19 cellular contexts compared by ENCODE assay signal in genomic region chr11:70710192-70710965, GRCh38.
"Had no signal": no experiment of that assay in that cellular context is flagged by ENCODE, and none has a peak within 500 bp of the region (broad histone marks: within the 10 kb centered on the region; RNA-seq: fewer than 3 reads in every experiment).

No MANE protein-coding gene starts in this region.

- H3K4me1 ChIP-seq: tibial artery had no signal

- H3K9me3 ChIP-seq: esophagus muscularis mucosa, suprapubic skin, tibial artery had no signal

- H3K4me3 Mint-ChIP-seq: activated B cell treated with CpG ODN at 0.5 μM for 24 hours; activated CD8-positive, alpha-beta T cell treated with anti-CD3 and anti-CD28 coated beads for 36 hours; activated T-cell treated with anti-CD3 and anti-CD28 coated beads, Interleukin-2, amount 50 U/mL, for 4 hours; activated T-helper 17 cell treated with anti-CD3 and anti-CD28 coated beads, Interleukin-2, amount 50 U/mL, for 72 hours; central memory CD8-positive, alpha-beta T cell; dendritic cell treated with granulocyte-macrophage colony-stimulating factor and Interleukin-4, amounts not matched to agents 40 ng/mL and 50 ng/mL, for 4 days; T-helper 17 cell had no signal

- H3K36me3 ChIP-seq: esophagus muscularis mucosa, suprapubic skin, tibial artery had no signal

- H3K4me1 Mint-ChIP-seq: activated B cell treated with CpG ODN at 0.5 μM for 24 hours; activated T-helper 17 cell treated with anti-CD3 and anti-CD28 coated beads, Interleukin-2, amount 50 U/mL, for 72 hours; central memory CD8-positive, alpha-beta T cell had no signal

- H3K9me3 Mint-ChIP-seq: activated B cell treated with CpG ODN at 0.5 μM for 24 hours; activated CD8-positive, alpha-beta T cell treated with anti-CD3 and anti-CD28 coated beads for 36 hours; activated naive CD4-positive, alpha-beta T cell treated with anti-CD3 and anti-CD28 coated beads, Interleukin-2, amount 50 U/mL, for 72 hours; activated T-cell treated with anti-CD3 and anti-CD28 coated beads, Interleukin-2, amount 50 U/mL, for 4 hours; activated T-helper 17 cell treated with anti-CD3 and anti-CD28 coated beads, Interleukin-2, amount 50 U/mL, for 72 hours; central memory CD8-positive, alpha-beta T cell; dendritic cell treated with granulocyte-macrophage colony-stimulating factor and Interleukin-4, amounts not matched to agents 40 ng/mL and 50 ng/mL, for 4 days had no signal

- ATAC-seq: activated CD8-positive, alpha-beta T cell treated with anti-CD3 and anti-CD28 coated beads for 36 hours; activated naive CD4-positive, alpha-beta T cell treated with anti-CD3 and anti-CD28 coated beads, Interleukin-2, amount 50 U/mL, for 72 hours; activated T-cell treated with anti-CD3 and anti-CD28 coated beads, Interleukin-2, amount 50 U/mL, for 4 hours; activated T-helper 17 cell treated with anti-CD3 and anti-CD28 coated beads, Interleukin-2, amount 50 U/mL, for 72 hours; left ventricle myocardium superior; right cardiac atrium; T-helper 17 cell had no signal

- H3K36me3 Mint-ChIP-seq: activated naive CD4-positive, alpha-beta T cell treated with anti-CD3 and anti-CD28 coated beads, Interleukin-2, amount 50 U/mL, for 72 hours had no signal

- H3K27ac ChIP-seq: esophagus muscularis mucosa, suprapubic skin, tibial artery had no signal

- DNase-seq: activated B cell treated with CpG ODN at 0.5 μM for 24 hours; activated CD4-positive, alpha-beta T cell treated with anti-CD3 and anti-CD28 coated beads, Interleukin-2, amount 50 U/mL, for 1 hour; activated CD8-positive, alpha-beta T cell treated with anti-CD3 and anti-CD28 coated beads for 36 hours; activated T-cell treated with anti-CD3 and anti-CD28 coated beads, Interleukin-2, amount 50 U/mL, for 4 hours; foreskin melanocyte; islet precursor cell; left ventricle myocardium superior; mammary epithelial cell; occipital lobe; stimulated activated naive CD4-positive, alpha-beta T cell; T-helper 17 cell; tibial artery had no signal

- H3K27ac Mint-ChIP-seq: activated B cell treated with CpG ODN at 0.5 μM for 24 hours; activated CD8-positive, alpha-beta T cell treated with anti-CD3 and anti-CD28 coated beads for 36 hours; activated naive CD4-positive, alpha-beta T cell treated with anti-CD3 and anti-CD28 coated beads, Interleukin-2, amount 50 U/mL, for 72 hours; activated T-helper 17 cell treated with anti-CD3 and anti-CD28 coated beads, Interleukin-2, amount 50 U/mL, for 72 hours; dendritic cell treated with granulocyte-macrophage colony-stimulating factor and Interleukin-4, amounts not matched to agents 40 ng/mL and 50 ng/mL, for 4 days; T-helper 17 cell had no signal

- H3K4me3 ChIP-seq: esophagus muscularis mucosa, suprapubic skin, tibial artery had no signal
